Comparison of ENCODE assay signal across 11 cellular contexts in genomic region chr9:129225201-129225778, GRCh38. TPM values are rescaled to one million over a fixed set of nuclear protein-coding genes. Genes with fewer than 3 reads are reported as not detected.
A peak's percentile ranks its signal among the peaks of the same experiment; 100 is the strongest.
DNase-seq lines count a peak whose midpoint lies in the region; ATAC-seq and TF ChIP-seq lines count a peak whose summit lies in the region.
"Had no signal": no experiment of that assay in that cellular context is flagged by ENCODE, and none has a peak within 500 bp of the region (broad histone marks: within the 10 kb centered on the region; RNA-seq: fewer than 3 reads in every experiment).

No MANE protein-coding gene starts in this region.

- peaks cover 55% of the 10 kb centered on the region for H3K4me1 Mint-ChIP-seq in activated naive CD4-positive, alpha-beta T cell treated with anti-CD3 and anti-CD28 coated beads, Interleukin-2, amount 10 ng/mL, durations not matched to agents 7 days and 5 days
- peaks cover 45% of the 10 kb centered on the region for H3K4me1 Mint-ChIP-seq in central memory CD8-positive, alpha-beta T cell

- H3K4me1 ChIP-seq in lower lobe of right lung = peaks cover 10% of the 10 kb centered on the region
- H3K4me1 ChIP-seq in testis = peaks cover 11% of the 10 kb centered on the region

- H3K27ac Mint-ChIP-seq in activated naive CD4-positive, alpha-beta T cell treated with anti-CD3 and anti-CD28 coated beads, Interleukin-2, amount 10 ng/mL, durations not matched to agents 7 days and 5 days = peak overlapping the region; percentile 58
- H3K27ac Mint-ChIP-seq in central memory CD8-positive, alpha-beta T cell (ENCODE audit: low read depth) = peak overlapping the region; percentile 92

- H3K4me3 ChIP-seq in lower lobe of right lung (no peak overlapping the region), testis (no peak overlapping the region)

- H3K27me3 Mint-ChIP-seq in activated naive CD4-positive, alpha-beta T cell treated with anti-CD3 and anti-CD28 coated beads, Interleukin-2, amount 10 ng/mL, durations not matched to agents 7 days and 5 days = peaks cover 26% of the 10 kb centered on the region
- H3K27me3 Mint-ChIP-seq in central memory CD8-positive, alpha-beta T cell = no peaks in the 10 kb centered on the region

- DNase-seq in activated naive CD4-positive, alpha-beta T cell treated with anti-CD3 and anti-CD28 coated beads, Interleukin-2, amount 10 ng/mL, durations not matched to agents 7 days and 5 days = no peak
- DNase-seq in activated naive CD4-positive, alpha-beta T cell treated with Interleukin-2 at 50 U/mL for 16 hours = no peak
- DNase-seq in central memory CD8-positive, alpha-beta T cell (ENCODE audit: low spot score in 2 of 2) = no peak
- DNase-seq in lower lobe of right lung = no peak
- no peak for DNase-seq in testis
- no peak for DNase-seq in central memory CD4-positive, alpha-beta T cell
- DNase-seq: ACHN, occipital lobe had no signal

- H3K27ac ChIP-seq in lower lobe of right lung (peak overlapping the region; percentile 68), testis (peak overlapping the region; percentile 50 to 72)

- intact Hi-C loops in lower lobe of right lung (cut with DNase I) = no loop called here
- intact Hi-C loops in testis (cut with DNase I; ENCODE audit: low total_unique reads) = no loop called here

- ATAC-seq in central memory CD8-positive, alpha-beta T cell (replicated peaks; ENCODE audit: extremely low read depth, poor library complexity, severe bottlenecking) = no peak
- ATAC-seq in lower lobe of right lung (no peak), HG02763 (IDR thresholded peaks at IDR 0.05; ENCODE audit: unreplicated experiment) (no peak), GM19395 (IDR thresholded peaks at IDR 0.05; ENCODE audit: unreplicated experiment) (no peak)

- H3K27me3 ChIP-seq in lower lobe of right lung (ENCODE audit: low read depth) (no peaks in the 10 kb centered on the region), testis (no peaks in the 10 kb centered on the region)

- no peak for TF ChIP-seq POLR2A in testis (IDR thresholded peaks at IDR 0.05)

- H3K36me3 ChIP-seq in lower lobe of right lung (no peaks in the 10 kb centered on the region), testis (ENCODE audit: low read depth, missing control alignments) (no peaks in the 10 kb centered on the region)

- H3K9me3 ChIP-seq in lower lobe of right lung (no peaks in the 10 kb centered on the region), testis (no peaks in the 10 kb centered on the region)

- CTCF ChIA-PET in activated naive CD4-positive, alpha-beta T cell treated with anti-CD3 and anti-CD28 coated beads, Interleukin-2, amount 10 ng/mL, durations not matched to agents 7 days and 5 days (lab: Charles Lee) = no interaction called here

- H3K36me3 Mint-ChIP-seq in activated naive CD4-positive, alpha-beta T cell treated with anti-CD3 and anti-CD28 coated beads, Interleukin-2, amount 10 ng/mL, durations not matched to agents 7 days and 5 days = no peaks in the 10 kb centered on the region
- H3K36me3 Mint-ChIP-seq in central memory CD8-positive, alpha-beta T cell (ENCODE audit: insufficient read depth) = peaks cover 3% of the 10 kb centered on the region

- no peaks in the 10 kb centered on the region for H3K9me3 Mint-ChIP-seq in activated naive CD4-positive, alpha-beta T cell treated with anti-CD3 and anti-CD28 coated beads, Interleukin-2, amount 10 ng/mL, durations not matched to agents 7 days and 5 days
- no peaks in the 10 kb centered on the region for H3K9me3 Mint-ChIP-seq in central memory CD8-positive, alpha-beta T cell
- H3K9me3 Mint-ChIP-seq: activated T-cell treated with anti-CD3 and anti-CD28 coated beads, Interleukin-2, amount 50 U/mL, for 4 hours had no signal

- WGBS in testis, 2 donors = 82 to 93% methylated on average over 6 of the region's 6 CpGs

- TF ChIP-seq CTCF in lower lobe of right lung (IDR thresholded peaks at IDR 0.05) (no peak), testis (IDR thresholded peaks at IDR 0.05) (no peak)

- H3K4me3 Mint-ChIP-seq in activated naive CD4-positive, alpha-beta T cell treated with anti-CD3 and anti-CD28 coated beads, Interleukin-2, amount 10 ng/mL, durations not matched to agents 7 days and 5 days = no peak overlapping the region
- H3K4me3 Mint-ChIP-seq in central memory CD8-positive, alpha-beta T cell = peak overlapping the region; percentile 59
- H3K4me3 Mint-ChIP-seq: activated T-cell treated with anti-CD3 and anti-CD28 coated beads, Interleukin-2, amount 50 U/mL, for 4 hours had no signal

RNA-seq across cellular contexts. Expression of gene IER5L, which starts 47.2 kb away (rescaled TPM):
- 8.7 TPM for total RNA-seq in lower lobe of right lung
- total RNA-seq in testis = 10 to 100 TPM; 12.6 to 25.4 TPM
- 4.8 TPM for polyA plus RNA-seq in testis (ENCODE audit: insufficient read depth, low read depth, low replicate concordance)
